25 cellular contexts compared by ENCODE assay signal in the genomic region with DNA sequence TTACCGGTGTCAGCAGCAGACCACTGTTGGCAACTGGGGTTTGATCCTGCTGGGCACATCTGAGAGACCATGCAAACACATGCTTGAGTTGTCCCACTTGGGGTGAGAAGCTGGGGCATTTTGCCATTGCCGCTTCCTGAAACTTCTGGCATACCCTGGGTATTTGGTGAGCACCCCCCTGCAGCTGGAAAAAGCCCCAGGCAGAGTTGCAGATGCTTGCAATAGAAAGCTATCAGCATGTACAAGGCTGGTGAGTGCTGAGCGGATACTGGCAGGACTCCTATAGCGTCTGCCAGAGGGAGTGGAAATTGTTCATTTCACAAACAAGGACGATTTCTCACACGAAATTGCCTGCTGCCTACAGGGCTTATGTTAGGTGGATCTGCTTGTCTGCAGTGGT. TPM values are rescaled to one million over a fixed set of nuclear protein-coding genes. Genes with fewer than 3 reads are reported as not detected.
"Had no signal": no experiment of that assay in that cellular context is flagged by ENCODE, and none has a peak within 500 bp of the region (broad histone marks: within the 10 kb centered on the region; RNA-seq: fewer than 3 reads in every experiment).

No MANE protein-coding gene starts in this region.

- H3K9me3 Mint-ChIP-seq: activated B cell treated with CpG ODN at 0.5 μM for 24 hours; activated CD8-positive, alpha-beta T cell treated with anti-CD3 and anti-CD28 coated beads for 36 hours; activated T-cell treated with anti-CD3 and anti-CD28 coated beads, Interleukin-2, amount 50 U/mL, for 4 hours; mesothelial cell of epicardium; natural killer cell treated with Interleukin-12 subunit alpha and Interleukin-12 subunit beta and Interleukin-15 and Interleukin-18, amount 100 ng/mL, for 72 hours; stimulated activated memory B cell treated with anti-CD40 and anti-IgM and Interleukin-4, amounts not matched to agents 10 μg/mL and 1 μg/mL and 100 μg/mL, for 72 hours; type B pancreatic cell had no signal

- H3K4me1 Mint-ChIP-seq: activated B cell treated with CpG ODN at 0.5 μM for 24 hours; stimulated activated memory B cell treated with anti-CD40 and anti-IgM and Interleukin-4, amounts not matched to agents 10 μg/mL and 1 μg/mL and 100 μg/mL, for 72 hours had no signal

- H3K9ac ChIP-seq: parathyroid adenoma had no signal

- ATAC-seq: activated CD8-positive, alpha-beta T cell treated with anti-CD3 and anti-CD28 coated beads for 36 hours; activated T-cell treated with anti-CD3 and anti-CD28 coated beads, Interleukin-2, amount 50 U/mL, for 4 hours; foreskin keratinocyte; natural killer cell treated with Interleukin-12 subunit alpha and Interleukin-12 subunit beta and Interleukin-15 and Interleukin-18, amount 100 ng/mL, for 72 hours; stimulated activated memory B cell treated with anti-CD40 and anti-IgM and Interleukin-4, amounts not matched to agents 10 μg/mL and 1 μg/mL and 100 μg/mL, for 72 hours had no signal

- DNase-seq: activated B cell treated with CpG ODN at 0.5 μM for 24 hours; activated CD4-positive, alpha-beta T cell treated with anti-CD3 and anti-CD28 coated beads for 4 hours; activated CD8-positive, alpha-beta T cell treated with anti-CD3 and anti-CD28 coated beads for 36 hours; activated effector memory CD4-positive, alpha-beta T cell treated with Interleukin-2 at 50 U/mL for 16 hours; activated naive CD4-positive, alpha-beta T cell treated with anti-CD3 and anti-CD28 coated beads, Interleukin-2, amount 50 U/mL, for 16 hours; activated T-cell treated with anti-CD3 and anti-CD28 coated beads, Interleukin-2, amount 50 U/mL, for 4 hours; cerebellar nuclear complex; cortex of kidney; effector CD4-positive, alpha-beta T cell; foreskin keratinocyte; hypothalamus; islet precursor cell; sigmoid colon; stimulated activated CD4-positive, alpha-beta T cell treated with anti-CD3 and anti-CD28 coated beads, Interleukin-4, amount 100 ng/mL, for 4 hours; T-helper 1 cell; T-helper 9 cell; testis had no signal

- H3K27me3 ChIP-seq: ascending aorta, sigmoid colon, testis had no signal

- H3K36me3 Mint-ChIP-seq: mesothelial cell of epicardium; natural killer cell treated with Interleukin-12 subunit alpha and Interleukin-12 subunit beta and Interleukin-15 and Interleukin-18, amount 100 ng/mL, for 72 hours; stimulated activated memory B cell treated with anti-CD40 and anti-IgM and Interleukin-4, amounts not matched to agents 10 μg/mL and 1 μg/mL and 100 μg/mL, for 72 hours; type B pancreatic cell had no signal

- H3K27ac ChIP-seq: ascending aorta, breast epithelium, foreskin keratinocyte, parathyroid adenoma, sigmoid colon, testis had no signal

- H3K4me3 ChIP-seq: ascending aorta, breast epithelium, sigmoid colon, testis had no signal

- H3K27ac Mint-ChIP-seq: activated B cell treated with CpG ODN at 0.5 μM for 24 hours; activated CD8-positive, alpha-beta T cell treated with anti-CD3 and anti-CD28 coated beads for 36 hours; mesothelial cell of epicardium; natural killer cell treated with Interleukin-12 subunit alpha and Interleukin-12 subunit beta and Interleukin-15 and Interleukin-18, amount 100 ng/mL, for 72 hours; stimulated activated memory B cell treated with anti-CD40 and anti-IgM and Interleukin-4, amounts not matched to agents 10 μg/mL and 1 μg/mL and 100 μg/mL, for 72 hours; type B pancreatic cell had no signal

- H3K9me3 ChIP-seq: ascending aorta, breast epithelium, sigmoid colon, testis had no signal

- H3K36me3 ChIP-seq: ascending aorta, breast epithelium, sigmoid colon had no signal

- H3K4me3 Mint-ChIP-seq: activated B cell treated with CpG ODN at 0.5 μM for 24 hours; activated CD8-positive, alpha-beta T cell treated with anti-CD3 and anti-CD28 coated beads for 36 hours; activated T-cell treated with anti-CD3 and anti-CD28 coated beads, Interleukin-2, amount 50 U/mL, for 4 hours; mesothelial cell of epicardium; natural killer cell treated with Interleukin-12 subunit alpha and Interleukin-12 subunit beta and Interleukin-15 and Interleukin-18, amount 100 ng/mL, for 72 hours; stimulated activated memory B cell treated with anti-CD40 and anti-IgM and Interleukin-4, amounts not matched to agents 10 μg/mL and 1 μg/mL and 100 μg/mL, for 72 hours; type B pancreatic cell had no signal

RNA-seq across cellular contexts. Expression of gene SUPT20HL1, which starts 32.3 kb away (rescaled TPM):
- total RNA-seq: activated B cell treated with CpG ODN at 0.5 μM for 24 hours; activated CD8-positive, alpha-beta T cell treated with anti-CD3 and anti-CD28 coated beads for 36 hours; activated T-cell treated with anti-CD3 and anti-CD28 coated beads, Interleukin-2, amount 50 U/mL, for 4 hours; breast epithelium; foreskin keratinocyte; lung microvascular endothelial cell; mesothelial cell of epicardium; natural killer cell treated with Interleukin-12 subunit alpha and Interleukin-12 subunit beta and Interleukin-15 and Interleukin-18, amount 100 ng/mL, for 72 hours had no signal
